1 cellular context compared by ENCODE assay signal in genomic region chr17:8476741-8477140, GRCh38.
TF ChIP-seq lines count a peak whose summit lies in the region.

No MANE protein-coding gene starts in this region.

TF ChIP-seq in K562, 482 proteins besides CTCF, POLR2A, EP300 and RAD21:
- TF ChIP-seq ZNF253 (CRISPR knock-in tag; conservative IDR thresholded peaks at IDR 0.05), result no peak
- no peak for TF ChIP-seq ZNF668 (CRISPR knock-in tag; IDR thresholded peaks at IDR 0.05)
- TF ChIP-seq SFPQ (IDR thresholded peaks at IDR 0.05; ENCODE audit: low read depth, low read length), result no peak
- TF ChIP-seq PHTF2 (CRISPR knock-in tag; IDR thresholded peaks at IDR 0.05), result no peak
- no peak for TF ChIP-seq NFYB (IDR thresholded peaks at IDR 0.05; ENCODE audit: extremely low read depth, insufficient read length)
- TF ChIP-seq POLR2G (IDR thresholded peaks at IDR 0.05; ENCODE audit: low read depth, low read length), result peak; percentile 69
- TF ChIP-seq ZC3H4 (CRISPR knock-in tag; IDR thresholded peaks at IDR 0.05; ENCODE audit: borderline replicate concordance), result no peak
- TF ChIP-seq CHD4 (IDR thresholded peaks at IDR 0.05; ENCODE audit: insufficient read depth, insufficient replicate concordance, low read depth, low read length, poor library complexity, severe bottlenecking), result no peak
- no peak for TF ChIP-seq SMARCA5 (IDR thresholded peaks at IDR 0.05)
- TF ChIP-seq CC2D1A (IDR thresholded peaks at IDR 0.05), result no peak
- peak; percentile 56 for TF ChIP-seq RBM22 (IDR thresholded peaks at IDR 0.05; ENCODE audit: low read depth, low read length, poor library complexity, severe bottlenecking)
